In genomic region chr12:15320881-15321280, GRCh38 we compare ENCODE assay signal across 27 cellular contexts. TPM values are rescaled to one million over a fixed set of nuclear protein-coding genes. Genes with fewer than 3 reads are reported as not detected.
"Had no signal": no experiment of that assay in that cellular context is flagged by ENCODE, and none has a peak within 500 bp of the region (broad histone marks: within the 10 kb centered on the region; RNA-seq: fewer than 3 reads in every experiment).

No MANE protein-coding gene starts in this region.

- ATAC-seq: activated CD4-positive, alpha-beta T cell treated with anti-CD3 and anti-CD28 coated beads for 36 hours; activated T-cell treated with anti-CD3 and anti-CD28 coated beads, Interleukin-2, amount 50 U/mL, for 72 hours; heart right ventricle; left lung; lower lobe of right lung; naive thymus-derived CD8-positive, alpha-beta T cell; right cardiac atrium; stimulated activated naive B cell treated with anti-CD40 and anti-IgM and Interleukin-4, amounts not matched to agents 10 μg/mL and 1 μg/mL and 100 μg/mL, for 72 hours; upper lobe of right lung had no signal

- DNase-seq: activated B cell treated with CpG ODN at 0.5 μM for 24 hours; activated CD4-positive, alpha-beta T cell treated with anti-CD3 and anti-CD28 coated beads for 36 hours; activated CD4-positive, alpha-beta T cell treated with anti-CD3 and anti-CD28 coated beads, Interleukin-2, amount 50 U/mL, for 4 hours; activated effector memory CD4-positive, alpha-beta T cell treated with Interleukin-2 at 50 U/mL for 16 hours; activated naive CD4-positive, alpha-beta T cell treated with Interleukin-2 at 50 U/mL for 16 hours; activated T-cell treated with anti-CD3 and anti-CD28 coated beads for 4 hours; activated T-cell treated with anti-CD3 and anti-CD28 coated beads, Interleukin-2, amount 50 U/mL, for 72 hours; anterior cingulate cortex; dorsolateral prefrontal cortex; effector memory CD4-positive, alpha-beta T cell; foreskin melanocyte; heart right ventricle; left lung; lower lobe of right lung; mesenchymal stem cell; naive thymus-derived CD8-positive, alpha-beta T cell; right cardiac atrium; stimulated activated CD4-positive, alpha-beta T cell treated with anti-CD3 and anti-CD28 coated beads, Interleukin-15, amount 100 ng/mL, for 24 hours; stimulated activated CD4-positive, alpha-beta T cell treated with anti-CD3 and anti-CD28 coated beads, Interleukin-2, amount 100 ng/mL, for 24 hours; stimulated activated naive B cell treated with anti-CD40 and anti-IgM and Interleukin-4, amounts not matched to agents 10 μg/mL and 1 μg/mL and 100 μg/mL, for 72 hours; stomach; thyroid gland; upper lobe of right lung had no signal

- H3K27ac Mint-ChIP-seq: activated B cell treated with CpG ODN at 0.5 μM for 24 hours; activated CD4-positive, alpha-beta T cell treated with anti-CD3 and anti-CD28 coated beads for 36 hours; activated naive CD8-positive, alpha-beta T cell; activated T-cell treated with anti-CD3 and anti-CD28 coated beads, Interleukin-2, amount 50 U/mL, for 72 hours; naive thymus-derived CD8-positive, alpha-beta T cell; stimulated activated naive B cell treated with anti-CD40 and anti-IgM and Interleukin-4, amounts not matched to agents 10 μg/mL and 1 μg/mL and 100 μg/mL, for 72 hours had no signal

- H3K27ac ChIP-seq: coronary artery, esophagus muscularis mucosa, heart right ventricle, left lung, lower lobe of right lung, stomach, thyroid gland, upper lobe of right lung had no signal

- H3K36me3 Mint-ChIP-seq: activated naive CD8-positive, alpha-beta T cell; stimulated activated naive B cell treated with anti-CD40 and anti-IgM and Interleukin-4, amounts not matched to agents 10 μg/mL and 1 μg/mL and 100 μg/mL, for 72 hours had no signal

- H3K9me3 Mint-ChIP-seq: activated B cell treated with CpG ODN at 0.5 μM for 24 hours; activated T-cell treated with anti-CD3 and anti-CD28 coated beads, Interleukin-2, amount 50 U/mL, for 72 hours; naive thymus-derived CD8-positive, alpha-beta T cell; stimulated activated naive B cell treated with anti-CD40 and anti-IgM and Interleukin-4, amounts not matched to agents 10 μg/mL and 1 μg/mL and 100 μg/mL, for 72 hours had no signal

- H3K4me3 Mint-ChIP-seq: activated B cell treated with CpG ODN at 0.5 μM for 24 hours; activated CD4-positive, alpha-beta T cell treated with anti-CD3 and anti-CD28 coated beads for 36 hours; activated naive CD8-positive, alpha-beta T cell; stimulated activated naive B cell treated with anti-CD40 and anti-IgM and Interleukin-4, amounts not matched to agents 10 μg/mL and 1 μg/mL and 100 μg/mL, for 72 hours had no signal

RNA-seq across cellular contexts. Expression of gene PTPRO, which starts 1.4 kb away (rescaled TPM):
- total RNA-seq: glomerular endothelial cell had no signal
